ENCODE assay signal across 15 cellular contexts in the genomic region with DNA sequence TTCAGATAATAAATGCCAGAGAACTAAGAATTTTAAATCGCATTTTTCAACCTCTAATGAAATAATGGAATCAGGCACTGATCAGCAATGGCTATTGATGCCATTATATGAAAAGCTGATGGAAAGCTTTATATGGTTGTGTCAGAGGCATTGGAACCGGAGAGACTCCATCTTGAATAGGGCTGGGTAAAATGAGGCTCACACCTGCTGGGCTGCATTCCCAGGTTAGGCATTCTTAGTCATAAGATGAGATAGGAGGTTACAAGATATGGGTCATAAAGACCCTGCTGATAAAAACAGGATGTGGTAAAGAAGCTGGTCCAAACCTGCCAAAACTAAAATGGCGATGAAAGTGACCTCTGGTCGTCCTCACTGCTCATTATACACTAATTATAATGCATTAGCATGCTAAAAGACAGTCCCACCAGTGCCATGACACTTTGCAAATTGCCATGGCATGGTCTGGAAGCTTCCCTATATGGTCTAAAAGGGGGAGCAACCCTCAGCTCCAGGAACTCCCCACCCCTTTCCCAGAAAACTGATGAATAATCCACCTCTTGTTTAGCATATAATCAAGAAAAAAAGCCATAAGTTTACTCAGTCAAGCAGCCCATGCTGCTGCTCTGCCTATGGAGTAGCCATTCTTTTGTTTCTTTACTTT.
"Had no signal": no experiment of that assay in that cellular context is flagged by ENCODE, and none has a peak within 500 bp of the region (broad histone marks: within the 10 kb centered on the region; RNA-seq: fewer than 3 reads in every experiment).

No MANE protein-coding gene starts in this region.

- DNase-seq: activated CD4-positive, alpha-beta T cell treated with anti-CD3 and anti-CD28 coated beads, Interleukin-2, amount 50 U/mL, for 48 hours; activated CD8-positive, alpha-beta memory T cell treated with anti-CD3 and anti-CD28 coated beads, Interleukin-2, amount 50 U/mL, for 4 hours; activated naive CD4-positive, alpha-beta T cell treated with anti-CD3 and anti-CD28 coated beads, Interleukin-2, amount 50 U/mL, for 16 hours; amygdala; kidney; left lung; mammary epithelial cell; mucosa of descending colon; naive thymus-derived CD8-positive, alpha-beta T cell; stimulated activated CD4-positive, alpha-beta T cell treated with anti-CD3 and anti-CD28 coated beads, Interleukin-12 subunit alpha, Interleukin-12 subunit beta, amount 100 ng/mL, for 4 hours; stimulated activated CD4-positive, alpha-beta T cell treated with anti-CD3 and anti-CD28 coated beads, Interleukin-2, amount 100 ng/mL, for 24 hours; substantia nigra had no signal

- H3K27ac Mint-ChIP-seq: brain; T-helper 2 cell treated with Interferon-gamma antibody and Interleukin-4, amounts not matched to agents 5 μg/mL and 100 μg/mL, for 36 hours had no signal

- H3K4me3 Mint-ChIP-seq: brain; central memory CD8-positive, alpha-beta T cell; T-helper 2 cell treated with Interferon-gamma antibody and Interleukin-4, amounts not matched to agents 5 μg/mL and 100 μg/mL, for 36 hours had no signal

- H3K36me3 Mint-ChIP-seq: brain; naive thymus-derived CD8-positive, alpha-beta T cell had no signal

- ATAC-seq: left lung; mucosa of descending colon; naive thymus-derived CD8-positive, alpha-beta T cell had no signal

- H3K27me3 Mint-ChIP-seq: central memory CD8-positive, alpha-beta T cell; naive thymus-derived CD8-positive, alpha-beta T cell had no signal

- H3K9me3 Mint-ChIP-seq: central memory CD8-positive, alpha-beta T cell; naive thymus-derived CD8-positive, alpha-beta T cell; T-helper 2 cell treated with Interferon-gamma antibody and Interleukin-4, amounts not matched to agents 5 μg/mL and 100 μg/mL, for 36 hours had no signal
